In genomic region chr18:58599106-58599505, GRCh38 we compare ENCODE assay signal across 23 cellular contexts. TPM values are rescaled to one million over a fixed set of nuclear protein-coding genes. Genes with fewer than 3 reads are reported as not detected.
A peak's percentile ranks its signal among the peaks of the same experiment; 100 is the strongest.
DNase-seq lines count a peak whose midpoint lies in the region; ATAC-seq and TF ChIP-seq lines count a peak whose summit lies in the region.
"Had no signal": no experiment of that assay in that cellular context is flagged by ENCODE, and none has a peak within 500 bp of the region (broad histone marks: within the 10 kb centered on the region; RNA-seq: fewer than 3 reads in every experiment).

No MANE protein-coding gene starts in this region.

- intact Hi-C loops in MCF 10A (cut with micrococcal nuclease) (no loop called here), breast epithelium (cut with DNase I; ENCODE audit: low total_unique reads) (no loop called here), right cardiac atrium (cut with DNase I) (no loop called here), PC-9 (cut with micrococcal nuclease; ENCODE audit: unreplicated experiment) (no loop called here)

- no peak overlapping the region for H3K4me2 ChIP-seq in PC-9

- no peaks in the 10 kb centered on the region for H3K36me3 Mint-ChIP-seq in MCF 10A (ENCODE audit: insufficient read depth, unreplicated experiment)

- no peaks in the 10 kb centered on the region for H3K27me3 ChIP-seq in breast epithelium
- H3K27me3 ChIP-seq in right cardiac atrium (ENCODE audit: control insufficient read depth, insufficient read depth): no peaks in the 10 kb centered on the region
- H3K27me3 ChIP-seq in PC-9 (ENCODE audit: insufficient read depth, low read depth): no peaks in the 10 kb centered on the region
- H3K27me3 ChIP-seq: right lobe of liver, tibial nerve had no signal

- no peak overlapping the region for H3K4me3 ChIP-seq in breast epithelium
- H3K4me3 ChIP-seq in right cardiac atrium (ENCODE audit: low read length): no peak overlapping the region
- H3K4me3 ChIP-seq in PC-9: no peak overlapping the region
- H3K4me3 ChIP-seq: right lobe of liver, tibial nerve had no signal

- no peaks in the 10 kb centered on the region for H3K36me3 ChIP-seq in breast epithelium
- H3K36me3 ChIP-seq in PC-9 (ENCODE audit: low read depth): no peaks in the 10 kb centered on the region
- H3K36me3 ChIP-seq: right lobe of liver, tibial nerve, WERI-Rb-1 had no signal

- H3K4me1 Mint-ChIP-seq in MCF 10A (ENCODE audit: insufficient read depth, unreplicated experiment): no peaks in the 10 kb centered on the region

- BruUV-seq in MCF 10A (replicated peaks; lab: Mats Ljungman, UMichigan) (no TSS peak), PC-9 (replicated peaks; lab: Mats Ljungman, UMichigan) (no TSS peak)

- TF ChIP-seq CTCF in MCF 10A (IDR thresholded peaks at IDR 0.05; ENCODE audit: unreplicated experiment) (no peak), breast epithelium (IDR thresholded peaks at IDR 0.05) (no peak), PC-9 (conservative IDR thresholded peaks at IDR 0.05) (no peak)

- POLR2A ChIA-PET in MCF 10A (lab: Yijun Ruan, JAX): interaction anchor here (0.6 kb wide), 1 partner anchor 10 kb away, joined by 3 read pairs; no protein-coding TSS in a partner anchor
- POLR2A ChIA-PET in PC-9 (lab: Charles Lee; ENCODE audit: unreplicated experiment): no interaction called here

- H3K27ac Mint-ChIP-seq in MCF 10A (ENCODE audit: low read depth, unreplicated experiment): no peak overlapping the region
- H3K27ac Mint-ChIP-seq: activated naive CD8-positive, alpha-beta T cell treated with anti-CD3 and anti-CD28 coated beads, Interleukin-2, amount 50 U/mL, for 24 hours; dendritic cell treated with granulocyte-macrophage colony-stimulating factor and Interleukin-4, amounts not matched to agents 40 ng/mL and 50 ng/mL, for 4 days; immature natural killer cell; naive B cell; stimulated activated naive CD8-positive, alpha-beta T cell treated with anti-CD3 and anti-CD28 coated beads, Interleukin-15, amount 100 ng/mL, for 72 hours; T-helper 17 cell had no signal

- H3K79me2 ChIP-seq in PC-9 (ENCODE audit: low read depth): no peaks in the 10 kb centered on the region

- H3K27me3 Mint-ChIP-seq in MCF 10A (ENCODE audit: insufficient read depth, unreplicated experiment): no peaks in the 10 kb centered on the region
- H3K27me3 Mint-ChIP-seq: activated naive CD8-positive, alpha-beta T cell treated with anti-CD3 and anti-CD28 coated beads, Interleukin-2, amount 50 U/mL, for 24 hours; stimulated activated naive CD8-positive, alpha-beta T cell treated with anti-CD3 and anti-CD28 coated beads, Interleukin-15, amount 100 ng/mL, for 72 hours; T-helper 17 cell had no signal

- no peak for ATAC-seq in right cardiac atrium
- ATAC-seq: activated naive CD8-positive, alpha-beta T cell treated with anti-CD3 and anti-CD28 coated beads, Interleukin-2, amount 50 U/mL, for 24 hours; right lobe of liver; stimulated activated naive CD8-positive, alpha-beta T cell treated with anti-CD3 and anti-CD28 coated beads, Interleukin-15, amount 100 ng/mL, for 72 hours; T-helper 17 cell had no signal

- H3K9me3 ChIP-seq in breast epithelium (peaks cover 9 to 11% of the 10 kb centered on the region in 2 donors), right cardiac atrium (ENCODE audit: control insufficient read depth, low read length) (no peaks in the 10 kb centered on the region), PC-9 (ENCODE audit: insufficient read depth, low read depth) (peaks cover 6% of the 10 kb centered on the region; the same call in 1 of the 2 replicates)
- H3K9me3 ChIP-seq: right lobe of liver had no signal

- H3K4me1 ChIP-seq in breast epithelium (no peaks in the 10 kb centered on the region), right cardiac atrium (ENCODE audit: control insufficient read depth, insufficient read depth, low read length) (peaks cover 6% of the 10 kb centered on the region), PC-9 (replicated peaks; ENCODE audit: insufficient read depth) (peaks cover 7% of the 10 kb centered on the region)
- H3K4me1 ChIP-seq: tibial nerve had no signal

- H2AFZ ChIP-seq in PC-9: no peak overlapping the region

- H3K4me3 Mint-ChIP-seq in MCF 10A (ENCODE audit: unreplicated experiment): no peak overlapping the region
- H3K4me3 Mint-ChIP-seq: activated naive CD8-positive, alpha-beta T cell treated with anti-CD3 and anti-CD28 coated beads, Interleukin-2, amount 50 U/mL, for 24 hours; dendritic cell treated with granulocyte-macrophage colony-stimulating factor and Interleukin-4, amounts not matched to agents 40 ng/mL and 50 ng/mL, for 4 days; immature natural killer cell; naive B cell; stimulated activated naive CD8-positive, alpha-beta T cell treated with anti-CD3 and anti-CD28 coated beads, Interleukin-15, amount 100 ng/mL, for 72 hours; T-helper 17 cell had no signal

- no peaks in the 10 kb centered on the region for H4K20me1 ChIP-seq in PC-9 (ENCODE audit: insufficient read depth)

- no peaks in the 10 kb centered on the region for H3K9me3 Mint-ChIP-seq in MCF 10A (ENCODE audit: unreplicated experiment)

- H3K9me2 ChIP-seq in PC-9 (ENCODE audit: insufficient read depth): no peaks in the 10 kb centered on the region

- CTCF ChIA-PET in MCF 10A (lab: Yijun Ruan, JAX) (interaction anchor here (0.7 kb wide), 2 partner anchors 12 to 17 kb away, joined by 3 read pairs; no protein-coding TSS in a partner anchor), PC-9 (lab: Charles Lee) (no interaction called here)

- H3F3A ChIP-seq in PC-9 (ENCODE audit: insufficient read depth, low read depth): no peaks in the 10 kb centered on the region; the same call in 1 of the 2 replicates

- DNase-seq in MCF 10A (ENCODE audit: unreplicated experiment): peak; percentile 27
- no peak for DNase-seq in breast epithelium (ENCODE audit: low spot score in 2 of 2)
- peak; percentile 62 for DNase-seq in amniotic epithelial cell (ENCODE audit: low read depth)
- DNase-seq in right cardiac atrium: no peak
- peak; percentile 90 for DNase-seq in renal cortical epithelial cell (ENCODE audit: low read depth)
- no peak for DNase-seq in NCI-H2029 (lab: John Stamatoyannopoulos, UW)
- no peak for DNase-seq in PC-9
- no peak for DNase-seq in SK-N-DZ (ENCODE audit: low spot score)
- DNase-seq: activated CD8-positive, alpha-beta memory T cell treated with anti-CD3 and anti-CD28 coated beads, Interleukin-2, amount 50 U/mL, for 48 hours; activated effector memory CD4-positive, alpha-beta T cell treated with Interleukin-2 at 50 U/mL for 16 hours; activated naive CD8-positive, alpha-beta T cell treated with anti-CD3 and anti-CD28 coated beads, Interleukin-2, amount 50 U/mL, for 24 hours; immature natural killer cell; naive B cell; NCI-H1048; NCI-H2029 treated with DMSO at 0.1 percent for 48 hours; OCI-M1; right lobe of liver; stimulated activated naive CD8-positive, alpha-beta T cell treated with anti-CD3 and anti-CD28 coated beads, Interleukin-15, amount 100 ng/mL, for 72 hours; T-helper 17 cell; WERI-Rb-1 had no signal

- no peak overlapping the region for H3K27ac ChIP-seq in breast epithelium
- peak overlapping the region; percentile 1 for H3K27ac ChIP-seq in right cardiac atrium (ENCODE audit: low read length)
- no peak overlapping the region for H3K27ac ChIP-seq in PC-9
- H3K27ac ChIP-seq: right lobe of liver, tibial nerve, WERI-Rb-1 had no signal

- no peak for TF ChIP-seq POLR2A in breast epithelium (IDR thresholded peaks at IDR 0.05)

- 73% methylated on average over 7 of the region's 7 CpGs for WGBS in right cardiac atrium

RNA-seq across cellular contexts. Expression of gene ALPK2, which starts 29.8 kb away (rescaled TPM):
- 0.16 and 0.37 TPM in 2 replicates for total RNA-seq in MCF 10A (2022)
- 1 to 10 TPM in 1 of 3 donors, under 1 TPM in 2; under 0.01 to 1.8 (median 0.29) TPM for total RNA-seq in breast epithelium
- total RNA-seq in right cardiac atrium: 100 to 1,000 TPM; 145 to 271 (median 232) TPM
- polyA plus RNA-seq in right cardiac atrium: 48.0 TPM
- 34.8 and 124 TPM in 2 replicates for total RNA-seq in renal cortical epithelial cell
- 0.10 and 0.28 TPM in 2 replicates for total RNA-seq in PC-9 (2021)
- 1.8 and 2.7 TPM in 2 replicates for polyA plus RNA-seq in SK-N-DZ (2014; cell fraction: cytosol; rRNA removed)
- polyA plus RNA-seq in SK-N-DZ (2014; cell fraction: nucleus; rRNA removed): 3.2 and 5.6 TPM in 2 replicates
- total RNA-seq: SK-MEL-5 had no signal

Comparison
In these comparisons a context has a peak if more than half of its experiments do, and no peak if none do; other contexts are left out.
1. DNase-seq: peak in MCF 10A (single experiment), amniotic epithelial cell (single experiment) and renal cortical epithelial cell (single experiment); none in breast epithelium (0 of 2), right cardiac atrium (0 of 3), NCI-H2029 (single experiment), PC-9 (0 of 2) and SK-N-DZ (single experiment).
2. RNA of gene ALPK2, which starts 29.8 kb away (total RNA-seq): 145 to 271 TPM in right cardiac atrium and 34.8 to 124 TPM in renal cortical epithelial cell; under 0.01 to 1.8 TPM in breast epithelium, 0.10 to 0.28 TPM in PC-9 and 0.16 to 0.37 TPM in MCF 10A; every median in the first group is over 10 times any median in the second.